In genomic region chr21:33976980-33977720, GRCh38 we compare ENCODE assay signal across 1 cellular context.
TF ChIP-seq lines count a peak whose summit lies in the region.

No MANE protein-coding gene starts in this region.

TF ChIP-seq in IMR-90, 13 proteins besides CTCF, POLR2A, EP300 and RAD21 (continued from another document):
- TF ChIP-seq, protein P1, sequence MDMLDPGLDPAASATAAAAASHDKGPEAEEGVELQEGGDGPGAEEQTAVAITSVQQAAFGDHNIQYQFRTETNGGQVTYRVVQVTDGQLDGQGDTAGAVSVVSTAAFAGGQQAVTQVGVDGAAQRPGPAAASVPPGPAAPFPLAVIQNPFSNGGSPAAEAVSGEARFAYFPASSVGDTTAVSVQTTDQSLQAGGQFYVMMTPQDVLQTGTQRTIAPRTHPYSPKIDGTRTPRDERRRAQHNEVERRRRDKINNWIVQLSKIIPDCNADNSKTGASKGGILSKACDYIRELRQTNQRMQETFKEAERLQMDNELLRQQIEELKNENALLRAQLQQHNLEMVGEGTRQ (IDR thresholded peaks at IDR 0.05; ENCODE audit: low read depth, low read length) = no peak
- no peak for TF ChIP-seq NFE2L2 (IDR thresholded peaks at IDR 0.05; ENCODE audit: low read depth, low read length)
- no peak for TF ChIP-seq MAFK (IDR thresholded peaks at IDR 0.05; ENCODE audit: low read depth, low read length)
- TF ChIP-seq BHLHE40 (IDR thresholded peaks at IDR 0.05; ENCODE audit: low read depth, low read length) = no peak
- no peak for TF ChIP-seq MXI1 (IDR thresholded peaks at IDR 0.05; ENCODE audit: borderline replicate concordance, low read depth, low read length)
